ENCODE assay signal across 14 cellular contexts in genomic region chr3:122671543-122671942, GRCh38. TPM values are rescaled to one million over a fixed set of nuclear protein-coding genes. Genes with fewer than 3 reads are reported as not detected.
"Had no signal": no experiment of that assay in that cellular context is flagged by ENCODE, and none has a peak within 500 bp of the region (broad histone marks: within the 10 kb centered on the region; RNA-seq: fewer than 3 reads in every experiment).

No MANE protein-coding gene starts in this region.

- H3K36me3 ChIP-seq: heart left ventricle, neutrophil, spleen, tibial nerve had no signal

- H3K9me3 ChIP-seq: neutrophil, psoas muscle had no signal

- DNase-seq: effector memory CD4-positive, alpha-beta T cell; heart left ventricle; hippocampal formation; left colon; mammary epithelial cell; naive thymus-derived CD4-positive, alpha-beta T cell; psoas muscle; spleen; stimulated activated CD4-positive, alpha-beta T cell treated with anti-CD3 and anti-CD28 coated beads, Interleukin-15, amount 100 ng/mL, for 24 hours; stimulated activated CD4-positive, alpha-beta T cell treated with anti-CD3 and anti-CD28 coated beads, Interleukin-1b, Interleukin-23, amount 100 ng/mL, for 48 hours; stimulated activated CD4-positive, alpha-beta T cell treated with anti-CD3 and anti-CD28 coated beads, Interleukin-4, amount 100 ng/mL, for 24 hours had no signal

- H3K4me3 ChIP-seq: heart left ventricle, psoas muscle, spleen, tibial nerve had no signal

- H3K4me1 ChIP-seq: heart left ventricle, psoas muscle, spleen, tibial nerve had no signal

- H3K27me3 ChIP-seq: heart left ventricle, neutrophil, spleen, tibial nerve had no signal

- H3K27ac ChIP-seq: heart left ventricle, neutrophil, psoas muscle, spleen, tibial nerve had no signal

RNA-seq across cellular contexts. Expression of gene PARP14, which starts 9.1 kb away (rescaled TPM):
- polyA plus RNA-seq: neural cell had no signal
